14 cellular contexts compared by ENCODE assay signal in genomic region chr6:100446115-100446921, GRCh38. TPM values are rescaled to one million over a fixed set of nuclear protein-coding genes. Genes with fewer than 3 reads are reported as not detected.
A peak's percentile ranks its signal among the peaks of the same experiment; 100 is the strongest.
DNase-seq lines count a peak whose midpoint lies in the region; ATAC-seq and TF ChIP-seq lines count a peak whose summit lies in the region.
"Had no signal": no experiment of that assay in that cellular context is flagged by ENCODE, and none has a peak within 500 bp of the region (broad histone marks: within the 10 kb centered on the region; RNA-seq: fewer than 3 reads in every experiment).

No MANE protein-coding gene starts in this region.

- ATAC-seq in GM19035 (IDR thresholded peaks at IDR 0.05; ENCODE audit: unreplicated experiment) (peak; percentile 72), HG03139 (IDR thresholded peaks at IDR 0.05; ENCODE audit: unreplicated experiment) (no peak), HG03469 (IDR thresholded peaks at IDR 0.05; ENCODE audit: unreplicated experiment) (no peak), HG03354 (IDR thresholded peaks at IDR 0.05; ENCODE audit: poor library complexity, severe bottlenecking, unreplicated experiment) (no peak)
- ATAC-seq: CD8-positive, alpha-beta T cell had no signal

- CTCF ChIA-PET in RWPE1 (lab: Yijun Ruan, JAX) = no interaction called here

- no peaks in the 10 kb centered on the region for H3K4me1 ChIP-seq in ACC112 (ENCODE audit: control insufficient read depth, insufficient read depth, low read length, unreplicated experiment)
- H3K4me1 ChIP-seq: uterus had no signal

- peak overlapping the region; percentile 16 for H2AFZ ChIP-seq in ACC112 (ENCODE audit: low read length, unreplicated experiment)

- H3K27ac ChIP-seq in ACC112 (ENCODE audit: low read depth, low read length) (no peak overlapping the region), RWPE1 (no peak overlapping the region)
- H3K27ac ChIP-seq: spleen, uterus had no signal

- peak; percentile 20 for DNase-seq in SK-N-DZ (ENCODE audit: low spot score)
- no peak for DNase-seq in kidney epithelial cell (ENCODE audit: low read depth)
- DNase-seq in RWPE1 (ENCODE audit: low spot score) = no peak
- DNase-seq: CD8-positive, alpha-beta T cell; naive B cell; NCI-H1694 treated with DMSO at 0.1 percent for 48 hours; spleen; uterus had no signal

- TF ChIP-seq CTCF in kidney epithelial cell (IDR thresholded peaks at IDR 0.05; ENCODE audit: insufficient read depth, low read length, poor library complexity, severe bottlenecking) = peak; percentile 4
- no peak for TF ChIP-seq CTCF in RWPE1 (conservative IDR thresholded peaks at IDR 0.05; ENCODE audit: low read depth)

- no peaks in the 10 kb centered on the region for H3K79me2 ChIP-seq in ACC112 (ENCODE audit: control insufficient read depth, insufficient read depth, low read length, unreplicated experiment)

- H3K27me3 ChIP-seq in ACC112 (ENCODE audit: insufficient read depth, low read length) (peaks cover 52% of the 10 kb centered on the region), kidney epithelial cell (ENCODE audit: control insufficient read depth, insufficient read depth, low read length) (peaks cover 33% of the 10 kb centered on the region)

- POLR2A ChIA-PET in RWPE1 (lab: Yijun Ruan, JAX; ENCODE audit: low non-redundant PET) = no interaction called here

- H3K4me3 ChIP-seq in ACC112 (ENCODE audit: low read depth, low read length) (peak overlapping the region; percentile 60), kidney epithelial cell (ENCODE audit: low read depth, low read length) (no peak overlapping the region)
- H3K4me3 ChIP-seq: uterus had no signal

- H3K36me3 ChIP-seq in ACC112 (ENCODE audit: insufficient read depth, low read length) (no peaks in the 10 kb centered on the region), kidney epithelial cell (ENCODE audit: control insufficient read depth, insufficient read depth, low read length) (peaks cover 1% of the 10 kb centered on the region)
- H3K36me3 ChIP-seq: spleen, uterus had no signal

RNA-seq across cellular contexts. Expression of gene SIM1, which starts 18.4 kb away (rescaled TPM):
- polyA plus RNA-seq in SK-N-DZ (2014; cell fraction: cytosol; rRNA removed) = not detected in 2 replicates
- not detected in 2 replicates for polyA plus RNA-seq in SK-N-DZ (2014; cell fraction: nucleus; rRNA removed)
- 2.0 and 2.9 TPM in 2 replicates for total RNA-seq in kidney epithelial cell
- total RNA-seq: CD8-positive, alpha-beta T cell; HT1080; spleen had no signal
- polyA plus RNA-seq: spleen had no signal
